Comparison of ENCODE assay signal across 33 cellular contexts in the genomic region with DNA sequence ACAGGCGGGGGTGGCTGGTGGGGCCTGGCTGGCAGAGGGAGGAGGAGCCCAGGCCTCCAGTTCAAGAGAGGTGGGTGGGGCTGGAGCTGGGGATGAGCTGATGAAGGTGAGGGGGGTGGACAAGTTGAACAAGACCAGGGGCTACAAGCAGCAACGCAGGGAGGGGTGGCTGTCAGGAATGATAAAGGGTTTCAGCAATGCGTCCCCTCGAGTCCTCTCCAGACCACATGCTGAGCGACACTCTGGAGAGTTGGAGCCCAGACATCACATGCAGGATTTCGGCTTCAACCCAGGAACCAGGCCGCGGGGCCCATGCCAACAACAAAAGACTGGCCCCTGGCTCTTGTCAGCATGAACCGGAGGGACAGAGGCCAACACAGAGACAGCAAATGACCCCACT.
"Had no signal": no experiment of that assay in that cellular context is flagged by ENCODE, and none has a peak within 500 bp of the region (broad histone marks: within the 10 kb centered on the region; RNA-seq: fewer than 3 reads in every experiment).

No MANE protein-coding gene starts in this region.

- H3K79me2 ChIP-seq: hepatocyte had no signal

- H3K27me3 ChIP-seq: colonic mucosa, foreskin keratinocyte, hepatocyte, neutrophil, pancreas, testis had no signal

- H3K4me3 ChIP-seq: colonic mucosa, esophagus muscularis mucosa, gastroesophageal sphincter, heart left ventricle, hepatocyte, left ventricle myocardium inferior, lung, mucosa of descending colon, pancreas, smooth muscle cell, stomach, testis, tibial artery had no signal

- ATAC-seq: foreskin keratinocyte; gastroesophageal sphincter; heart left ventricle; left colon; mucosa of descending colon; natural killer cell treated with Interleukin-12 subunit alpha and Interleukin-12 subunit beta and Interleukin-15 and Interleukin-18, amount 100 ng/mL, for 72 hours; pancreas; sciatic nerve; stimulated activated effector memory CD8-positive, alpha-beta T cell treated with anti-CD3 and anti-CD28 coated beads, Interleukin-12 subunit alpha, Interleukin-12 subunit beta, amount 100 ng/mL, for 72 hours had no signal

- H3K4me1 ChIP-seq: colonic mucosa, esophagus muscularis mucosa, foreskin keratinocyte, gastroesophageal sphincter, heart left ventricle, left ventricle myocardium inferior, pancreas, stomach, testis, tibial artery had no signal

- H3K36me3 Mint-ChIP-seq: memory B cell; mesothelial cell of epicardium; naive B cell; natural killer cell treated with Interleukin-12 subunit alpha and Interleukin-12 subunit beta and Interleukin-15 and Interleukin-18, amount 100 ng/mL, for 72 hours; stimulated activated effector memory CD8-positive, alpha-beta T cell treated with anti-CD3 and anti-CD28 coated beads, Interleukin-12 subunit alpha, Interleukin-12 subunit beta, amount 100 ng/mL, for 72 hours; type B pancreatic cell had no signal

- H3K27ac Mint-ChIP-seq: dendritic cell treated with granulocyte-macrophage colony-stimulating factor and Interleukin-4, amounts not matched to agents 40 ng/mL and 50 ng/mL, for 4 days; memory B cell; mesothelial cell of epicardium; natural killer cell treated with Interleukin-12 subunit alpha and Interleukin-12 subunit beta and Interleukin-15 and Interleukin-18, amount 100 ng/mL, for 72 hours; progenitor cell of endocrine pancreas; stimulated activated effector memory CD8-positive, alpha-beta T cell treated with anti-CD3 and anti-CD28 coated beads, Interleukin-12 subunit alpha, Interleukin-12 subunit beta, amount 100 ng/mL, for 72 hours had no signal

- H3K4me3 Mint-ChIP-seq: dendritic cell treated with granulocyte-macrophage colony-stimulating factor and Interleukin-4, amounts not matched to agents 40 ng/mL and 50 ng/mL, for 4 days; memory B cell; mesothelial cell of epicardium; naive B cell; natural killer cell treated with Interleukin-12 subunit alpha and Interleukin-12 subunit beta and Interleukin-15 and Interleukin-18, amount 100 ng/mL, for 72 hours; neural crest cell; stimulated activated effector memory CD8-positive, alpha-beta T cell treated with anti-CD3 and anti-CD28 coated beads, Interleukin-12 subunit alpha, Interleukin-12 subunit beta, amount 100 ng/mL, for 72 hours; type B pancreatic cell had no signal

- FAIRE-seq: endothelial cell of umbilical vein, pancreas, urothelium cell line had no signal

- DNase-seq: colonic mucosa; effector memory CD4-positive, alpha-beta T cell; foreskin keratinocyte; kidney glomerular epithelial cell; left colon; left ventricle myocardium inferior; mucosa of descending colon; naive B cell; stimulated activated CD4-positive, alpha-beta T cell treated with anti-CD3 and anti-CD28 coated beads, Interleukin-2, amount 100 ng/mL, for 24 hours; stimulated activated CD4-positive, alpha-beta T cell treated with anti-CD3 and anti-CD28 coated beads, Interleukin-4, amount 100 ng/mL, for 24 hours; stimulated activated naive CD4-positive, alpha-beta T cell treated with Interleukin-2 at 50 U/mL for 16 hours; stomach; testis had no signal

- H3K36me3 ChIP-seq: colonic mucosa, esophagus muscularis mucosa, gastroesophageal sphincter, heart left ventricle, left ventricle myocardium inferior, neutrophil, pancreas, stomach, tibial artery had no signal

- H2AFZ ChIP-seq: hepatocyte had no signal

- H3K9me3 ChIP-seq: colonic mucosa, esophagus muscularis mucosa, gastroesophageal sphincter, heart left ventricle, mucosa of descending colon, neutrophil, pancreas, stomach, testis, tibial artery had no signal

- H3K4me2 ChIP-seq: hepatocyte, smooth muscle cell had no signal

- H3K27ac ChIP-seq: colonic mucosa, esophagus muscularis mucosa, foreskin keratinocyte, gastroesophageal sphincter, heart left ventricle, hepatocyte, left ventricle myocardium inferior, neutrophil, pancreas, stomach, testis, tibial artery had no signal

- H3K9me3 Mint-ChIP-seq: dendritic cell treated with granulocyte-macrophage colony-stimulating factor and Interleukin-4, amounts not matched to agents 40 ng/mL and 50 ng/mL, for 4 days; memory B cell; mesothelial cell of epicardium; natural killer cell treated with Interleukin-12 subunit alpha and Interleukin-12 subunit beta and Interleukin-15 and Interleukin-18, amount 100 ng/mL, for 72 hours; neural crest cell; stimulated activated effector memory CD8-positive, alpha-beta T cell treated with anti-CD3 and anti-CD28 coated beads, Interleukin-12 subunit alpha, Interleukin-12 subunit beta, amount 100 ng/mL, for 72 hours; type B pancreatic cell had no signal

- H3K4me1 Mint-ChIP-seq: memory B cell had no signal
